ENCODE assay signal across 39 cellular contexts in genomic region chr6:92683769-92684168, GRCh38.
"Had no signal": no experiment of that assay in that cellular context is flagged by ENCODE, and none has a peak within 500 bp of the region (broad histone marks: within the 10 kb centered on the region; RNA-seq: fewer than 3 reads in every experiment).

No MANE protein-coding gene starts in this region.

- FAIRE-seq: bronchial epithelial cell, TTC549 had no signal

- ATAC-seq: activated CD4-positive, alpha-beta T cell treated with anti-CD3 and anti-CD28 coated beads for 36 hours; activated CD4-positive, CD25-positive, alpha-beta regulatory T cell treated with anti-CD3 and anti-CD28 coated beads, Interleukin-2, amount 50 U/mL, for 24 hours; activated CD8-positive, alpha-beta memory T cell treated with anti-CD3 and anti-CD28 coated beads, Interleukin-2, amount 10 ng/mL, durations not matched to agents 7 days and 5 days; activated CD8-positive, alpha-beta T cell treated with anti-CD3 and anti-CD28 coated beads, Interleukin-2, amount 10 ng/mL, durations not matched to agents 7 days and 5 days; activated naive CD8-positive, alpha-beta T cell treated with anti-CD3 and anti-CD28 coated beads, Interleukin-2, amount 50 U/mL, for 24 hours; WTC11 had no signal

- H3K27ac ChIP-seq: ascending aorta, cardiac muscle cell had no signal

- H3K36me3 ChIP-seq: ascending aorta, cardiac muscle cell had no signal

- H3K4me1 Mint-ChIP-seq: activated CD4-positive, alpha-beta memory T cell treated with anti-CD3 and anti-CD28 coated beads, Interleukin-2, amount 10 ng/mL, durations not matched to agents 7 days and 5 days; activated CD4-positive, alpha-beta T cell treated with anti-CD3 and anti-CD28 coated beads for 36 hours; activated CD4-positive, alpha-beta T cell treated with anti-CD3 and anti-CD28 coated beads, Interleukin-2, amount 10 ng/mL, durations not matched to agents 7 days and 5 days; activated CD8-positive, alpha-beta memory T cell treated with anti-CD3 and anti-CD28 coated beads, Interleukin-2, amount 10 ng/mL, durations not matched to agents 7 days and 5 days; activated naive CD4-positive, alpha-beta T cell treated with anti-CD3 and anti-CD28 coated beads, Interleukin-2, amount 10 ng/mL, durations not matched to agents 7 days and 5 days; activated naive CD4-positive, alpha-beta T cell treated with anti-CD3 and anti-CD28 coated beads, Interleukin-2, amount 50 U/mL, for 24 hours; activated naive CD8-positive, alpha-beta T cell treated with anti-CD3 and anti-CD28 coated beads, Interleukin-2, amount 10 ng/mL, durations not matched to agents 7 days and 5 days; activated naive CD8-positive, alpha-beta T cell treated with anti-CD3 and anti-CD28 coated beads, Interleukin-2, amount 50 U/mL, for 24 hours; central memory CD8-positive, alpha-beta T cell; WTC11 had no signal

- H3K9me3 Mint-ChIP-seq: activated CD4-positive, alpha-beta T cell treated with anti-CD3 and anti-CD28 coated beads, Interleukin-2, amount 10 ng/mL, durations not matched to agents 7 days and 5 days; activated naive CD4-positive, alpha-beta T cell treated with anti-CD3 and anti-CD28 coated beads, Interleukin-2, amount 10 ng/mL, durations not matched to agents 7 days and 5 days; activated naive CD4-positive, alpha-beta T cell treated with anti-CD3 and anti-CD28 coated beads, Interleukin-2, amount 50 U/mL, for 24 hours; activated naive CD8-positive, alpha-beta T cell treated with anti-CD3 and anti-CD28 coated beads, Interleukin-2, amount 10 ng/mL, durations not matched to agents 7 days and 5 days; activated T-helper 2 cell treated with anti-CD3 and anti-CD28 coated beads, Interferon-gamma antibody, Interleukin-2, Interleukin-4, amounts not matched to agents 10 μg/mL and 5 μg/mL and 100 μg/mL, durations not matched to agents 14 hours and 24 hours and 36 hours; brain; T-helper 1 cell treated with Interleukin-12 subunit alpha and Interleukin-12 subunit beta and Interleukin-4 antibody, amounts not matched to agents 30 μg/mL and 1 μg/mL, for 36 hours; T-helper 2 cell treated with Interferon-gamma antibody and Interleukin-4, amounts not matched to agents 5 μg/mL and 100 μg/mL, for 36 hours; WTC11 had no signal

- H3K4me3 Mint-ChIP-seq: activated CD4-positive, alpha-beta memory T cell treated with anti-CD3 and anti-CD28 coated beads, Interleukin-2, amount 10 ng/mL, durations not matched to agents 7 days and 5 days; activated CD4-positive, alpha-beta T cell treated with anti-CD3 and anti-CD28 coated beads for 36 hours; activated CD4-positive, alpha-beta T cell treated with anti-CD3 and anti-CD28 coated beads, Interleukin-2, amount 10 ng/mL, durations not matched to agents 7 days and 5 days; activated CD8-positive, alpha-beta memory T cell treated with anti-CD3 and anti-CD28 coated beads, Interleukin-2, amount 10 ng/mL, durations not matched to agents 7 days and 5 days; activated CD8-positive, alpha-beta T cell treated with anti-CD3 and anti-CD28 coated beads, Interleukin-2, amount 10 ng/mL, durations not matched to agents 7 days and 5 days; activated naive CD4-positive, alpha-beta T cell treated with anti-CD3 and anti-CD28 coated beads, Interleukin-2, amount 10 ng/mL, durations not matched to agents 7 days and 5 days; activated naive CD4-positive, alpha-beta T cell treated with anti-CD3 and anti-CD28 coated beads, Interleukin-2, amount 50 U/mL, for 24 hours; activated naive CD8-positive, alpha-beta T cell; activated naive CD8-positive, alpha-beta T cell treated with anti-CD3 and anti-CD28 coated beads, Interleukin-2, amount 10 ng/mL, durations not matched to agents 7 days and 5 days; activated naive CD8-positive, alpha-beta T cell treated with anti-CD3 and anti-CD28 coated beads, Interleukin-2, amount 50 U/mL, for 24 hours; activated T-cell treated with anti-CD3 and anti-CD28 coated beads, Interleukin-2, amount 50 U/mL, for 24 hours; brain; central memory CD8-positive, alpha-beta T cell; T-helper 1 cell treated with Interleukin-12 subunit alpha and Interleukin-12 subunit beta and Interleukin-4 antibody, amounts not matched to agents 30 μg/mL and 1 μg/mL, for 36 hours; T-helper 2 cell treated with Interferon-gamma antibody and Interleukin-4, amounts not matched to agents 5 μg/mL and 100 μg/mL, for 36 hours; WTC11 had no signal

- H3K27ac Mint-ChIP-seq: activated CD4-positive, alpha-beta memory T cell treated with anti-CD3 and anti-CD28 coated beads, Interleukin-2, amount 10 ng/mL, durations not matched to agents 7 days and 5 days; activated CD4-positive, alpha-beta T cell treated with anti-CD3 and anti-CD28 coated beads for 36 hours; activated CD4-positive, alpha-beta T cell treated with anti-CD3 and anti-CD28 coated beads, Interleukin-2, amount 10 ng/mL, durations not matched to agents 7 days and 5 days; activated CD8-positive, alpha-beta memory T cell treated with anti-CD3 and anti-CD28 coated beads, Interleukin-2, amount 10 ng/mL, durations not matched to agents 7 days and 5 days; activated CD8-positive, alpha-beta T cell treated with anti-CD3 and anti-CD28 coated beads, Interleukin-2, amount 10 ng/mL, durations not matched to agents 7 days and 5 days; activated naive CD4-positive, alpha-beta T cell treated with anti-CD3 and anti-CD28 coated beads, Interleukin-2, amount 10 ng/mL, durations not matched to agents 7 days and 5 days; activated naive CD4-positive, alpha-beta T cell treated with anti-CD3 and anti-CD28 coated beads, Interleukin-2, amount 50 U/mL, for 24 hours; activated naive CD8-positive, alpha-beta T cell; activated naive CD8-positive, alpha-beta T cell treated with anti-CD3 and anti-CD28 coated beads, Interleukin-2, amount 10 ng/mL, durations not matched to agents 7 days and 5 days; activated naive CD8-positive, alpha-beta T cell treated with anti-CD3 and anti-CD28 coated beads, Interleukin-2, amount 50 U/mL, for 24 hours; activated T-cell treated with anti-CD3 and anti-CD28 coated beads, Interleukin-2, amount 50 U/mL, for 24 hours; activated T-helper 2 cell treated with anti-CD3 and anti-CD28 coated beads, Interferon-gamma antibody, Interleukin-2, Interleukin-4, amounts not matched to agents 10 μg/mL and 5 μg/mL and 100 μg/mL, durations not matched to agents 14 hours and 24 hours and 36 hours; brain; T-helper 1 cell treated with Interleukin-12 subunit alpha and Interleukin-12 subunit beta and Interleukin-4 antibody, amounts not matched to agents 30 μg/mL and 1 μg/mL, for 36 hours; T-helper 2 cell treated with Interferon-gamma antibody and Interleukin-4, amounts not matched to agents 5 μg/mL and 100 μg/mL, for 36 hours; WTC11 had no signal

- DNase-seq: activated CD4-positive, alpha-beta memory T cell treated with anti-CD3 and anti-CD28 coated beads, Interleukin-2, amount 10 ng/mL, durations not matched to agents 7 days and 5 days; activated CD4-positive, alpha-beta T cell treated with anti-CD3 and anti-CD28 coated beads for 1 hour; activated CD4-positive, alpha-beta T cell treated with anti-CD3 and anti-CD28 coated beads for 36 hours; activated CD4-positive, alpha-beta T cell treated with anti-CD3 and anti-CD28 coated beads for 48 hours; activated CD4-positive, alpha-beta T cell treated with anti-CD3 and anti-CD28 coated beads, Interleukin-2, amount 10 ng/mL, durations not matched to agents 7 days and 5 days; activated CD4-positive, alpha-beta T cell treated with anti-CD3 and anti-CD28 coated beads, Interleukin-2, amount 50 U/mL, for 48 hours; activated CD4-positive, CD25-positive, alpha-beta regulatory T cell; activated CD8-positive, alpha-beta memory T cell treated with anti-CD3 and anti-CD28 coated beads for 24 hours; activated CD8-positive, alpha-beta memory T cell treated with anti-CD3 and anti-CD28 coated beads, Interleukin-2, amount 10 ng/mL, durations not matched to agents 7 days and 5 days; activated CD8-positive, alpha-beta memory T cell treated with anti-CD3 and anti-CD28 coated beads, Interleukin-2, amount 50 U/mL, for 48 hours; activated CD8-positive, alpha-beta T cell treated with anti-CD3 and anti-CD28 coated beads, Interleukin-2, amount 10 ng/mL, durations not matched to agents 7 days and 5 days; activated effector memory CD4-positive, alpha-beta T cell treated with Interleukin-2 at 50 U/mL for 16 hours; activated gamma-delta T cell; activated naive CD4-positive, alpha-beta T cell treated with anti-CD3 and anti-CD28 coated beads, Interleukin-2, amount 10 ng/mL, durations not matched to agents 7 days and 5 days; activated naive CD4-positive, alpha-beta T cell treated with Interleukin-2 at 50 U/mL for 16 hours; activated naive CD8-positive, alpha-beta T cell treated with anti-CD3 and anti-CD28 coated beads, Interleukin-2, amount 10 ng/mL, durations not matched to agents 7 days and 5 days; activated naive CD8-positive, alpha-beta T cell treated with anti-CD3 and anti-CD28 coated beads, Interleukin-2, amount 50 U/mL, for 24 hours; activated T-cell treated with anti-CD3 and anti-CD28 coated beads, Interleukin-2, amount 50 U/mL, for 24 hours; activated T-cell treated with anti-CD3 and anti-CD28 coated beads, Interleukin-2, amount 50 U/mL, for 48 hours; amygdala; anterior cingulate cortex; caudate nucleus; cerebellar nuclear complex; T-helper 1 cell; T-helper 2 cell; T-helper 9 cell had no signal

- H3K9me3 ChIP-seq: ascending aorta had no signal

- H3K27me3 ChIP-seq: ascending aorta, cardiac muscle cell had no signal

- H3K36me3 Mint-ChIP-seq: activated CD8-positive, alpha-beta memory T cell treated with anti-CD3 and anti-CD28 coated beads, Interleukin-2, amount 10 ng/mL, durations not matched to agents 7 days and 5 days; activated naive CD4-positive, alpha-beta T cell treated with anti-CD3 and anti-CD28 coated beads, Interleukin-2, amount 10 ng/mL, durations not matched to agents 7 days and 5 days; activated naive CD4-positive, alpha-beta T cell treated with anti-CD3 and anti-CD28 coated beads, Interleukin-2, amount 50 U/mL, for 24 hours; activated naive CD8-positive, alpha-beta T cell; activated naive CD8-positive, alpha-beta T cell treated with anti-CD3 and anti-CD28 coated beads, Interleukin-2, amount 10 ng/mL, durations not matched to agents 7 days and 5 days; brain; WTC11 had no signal

- H3K4me3 ChIP-seq: ascending aorta, cardiac muscle cell had no signal

- H3K4me1 ChIP-seq: ascending aorta had no signal

- H3K27me3 Mint-ChIP-seq: activated CD4-positive, alpha-beta memory T cell treated with anti-CD3 and anti-CD28 coated beads, Interleukin-2, amount 10 ng/mL, durations not matched to agents 7 days and 5 days; activated CD4-positive, alpha-beta T cell treated with anti-CD3 and anti-CD28 coated beads for 36 hours; activated CD4-positive, alpha-beta T cell treated with anti-CD3 and anti-CD28 coated beads, Interleukin-2, amount 10 ng/mL, durations not matched to agents 7 days and 5 days; activated CD8-positive, alpha-beta memory T cell treated with anti-CD3 and anti-CD28 coated beads, Interleukin-2, amount 10 ng/mL, durations not matched to agents 7 days and 5 days; activated naive CD4-positive, alpha-beta T cell treated with anti-CD3 and anti-CD28 coated beads, Interleukin-2, amount 10 ng/mL, durations not matched to agents 7 days and 5 days; activated naive CD4-positive, alpha-beta T cell treated with anti-CD3 and anti-CD28 coated beads, Interleukin-2, amount 50 U/mL, for 24 hours; activated naive CD8-positive, alpha-beta T cell; activated naive CD8-positive, alpha-beta T cell treated with anti-CD3 and anti-CD28 coated beads, Interleukin-2, amount 10 ng/mL, durations not matched to agents 7 days and 5 days; activated naive CD8-positive, alpha-beta T cell treated with anti-CD3 and anti-CD28 coated beads, Interleukin-2, amount 50 U/mL, for 24 hours; activated T-cell treated with anti-CD3 and anti-CD28 coated beads, Interleukin-2, amount 50 U/mL, for 24 hours; central memory CD8-positive, alpha-beta T cell had no signal
